In genomic region chr7:114310344-114311118, GRCh38 we compare ENCODE assay signal across 17 cellular contexts.
DNase-seq lines count a peak whose midpoint lies in the region; ATAC-seq and TF ChIP-seq lines count a peak whose summit lies in the region.
"Had no signal": no experiment of that assay in that cellular context is flagged by ENCODE, and none has a peak within 500 bp of the region (broad histone marks: within the 10 kb centered on the region; RNA-seq: fewer than 3 reads in every experiment).

No MANE protein-coding gene starts in this region.

- H3K4me1 ChIP-seq in left lung, result no peaks in the 10 kb centered on the region
- H3K4me1 ChIP-seq: Caco-2, esophagus squamous epithelium, spleen had no signal

- peak; percentile 58 for DNase-seq in DMS53 (lab: John Stamatoyannopoulos, UW)
- peak; percentile 7 for DNase-seq in OCI-M1 (lab: John Stamatoyannopoulos, UW)
- no peak for DNase-seq in left lung
- DNase-seq in GDM1 (lab: John Stamatoyannopoulos, UW), result no peak
- DNase-seq: activated CD8-positive, alpha-beta memory T cell treated with anti-CD3 and anti-CD28 coated beads for 24 hours; activated naive CD4-positive, alpha-beta T cell treated with Interleukin-2 at 50 U/mL for 16 hours; Caco-2; central memory CD4-positive, alpha-beta T cell; esophagus squamous epithelium; NCI-H2227 treated with DMSO at 0.1 percent for 48 hours; nucleus accumbens; spleen had no signal

- intact Hi-C loops in left lung (cut with DNase I), result no loop called here

- TF ChIP-seq RAD21 in Ishikawa (IDR thresholded peaks at IDR 0.05; ENCODE audit: low read depth), result peak; percentile 15; the same call in 1 of the 2 replicates

- no peaks in the 10 kb centered on the region for H3K27me3 ChIP-seq in left lung
- H3K27me3 ChIP-seq: esophagus squamous epithelium, spleen had no signal

- ATAC-seq in left lung (peak; percentile 89), HG03457 (IDR thresholded peaks at IDR 0.05; ENCODE audit: unreplicated experiment) (no peak), GM19467 (IDR thresholded peaks at IDR 0.05; ENCODE audit: unreplicated experiment) (no peak), HG02588 (IDR thresholded peaks at IDR 0.05; ENCODE audit: unreplicated experiment) (no peak)

- H3K36me3 ChIP-seq in left lung, result no peaks in the 10 kb centered on the region
- H3K36me3 ChIP-seq: esophagus squamous epithelium, spleen, thoracic aorta had no signal

- no peak overlapping the region for H3K4me3 ChIP-seq in left lung
- H3K4me3 ChIP-seq: esophagus squamous epithelium, spleen, thoracic aorta had no signal

- peak overlapping the region in 1 of 2 donors; percentile 39 for H3K27ac ChIP-seq in left lung
- H3K27ac ChIP-seq: esophagus squamous epithelium, spleen, thoracic aorta had no signal

- TF ChIP-seq CTCF in left lung (IDR thresholded peaks at IDR 0.05), result peak in 1 of 2 donors; percentile 13

- H3K9me3 ChIP-seq in left lung, result no peaks in the 10 kb centered on the region
- H3K9me3 ChIP-seq: Caco-2, esophagus squamous epithelium, spleen, thoracic aorta had no signal

- no peak for TF ChIP-seq EP300 in Ishikawa (IDR thresholded peaks at IDR 0.05; ENCODE audit: borderline replicate concordance)

TF ChIP-seq in Ishikawa, 13 proteins besides CTCF, POLR2A, EP300 and RAD21:
- TF ChIP-seq TCF12 (IDR thresholded peaks at IDR 0.05; ENCODE audit: low read depth) (no peak), MAX (IDR thresholded peaks at IDR 0.05) (no peak), CEBPB (IDR thresholded peaks at IDR 0.05) (no peak), USF1 (IDR thresholded peaks at IDR 0.05) (no peak), YY1 (IDR thresholded peaks at IDR 0.05; ENCODE audit: low read depth) (no peak), CREB1 (IDR thresholded peaks at IDR 0.05; ENCODE audit: low read depth) (no peak)

Comparison
In these comparisons a context has a peak if more than half of its experiments do, and no peak if none do; other contexts are left out.
1. DNase-seq: peak in DMS53 (single experiment) and OCI-M1 (single experiment); none in left lung (0 of 2) and GDM1 (single experiment).